Comparison of ENCODE assay signal across 15 cellular contexts in the genomic region with DNA sequence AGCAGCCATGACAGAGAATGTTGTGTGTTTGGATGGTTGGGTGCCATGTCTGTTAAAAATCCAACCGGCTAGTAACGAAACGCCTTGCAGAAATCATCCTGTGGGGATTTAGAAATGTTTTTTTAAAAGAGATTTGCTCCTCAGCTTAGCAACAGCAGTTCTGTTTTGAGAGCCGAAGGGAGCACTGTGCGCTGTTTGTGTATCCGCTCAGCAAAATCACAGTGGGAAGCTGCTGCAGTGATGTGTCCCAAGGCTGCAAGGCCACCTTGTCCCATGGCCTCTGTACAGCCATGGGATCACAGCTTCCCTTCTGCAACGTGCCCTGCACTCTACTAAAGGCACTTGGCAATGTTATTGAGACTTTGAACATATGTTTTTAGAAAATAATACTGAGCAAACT. TPM values are rescaled to one million over a fixed set of nuclear protein-coding genes. Genes with fewer than 3 reads are reported as not detected.
DNase-seq lines count a peak whose midpoint lies in the region; ATAC-seq and TF ChIP-seq lines count a peak whose summit lies in the region.
"Had no signal": no experiment of that assay in that cellular context is flagged by ENCODE, and none has a peak within 500 bp of the region (broad histone marks: within the 10 kb centered on the region; RNA-seq: fewer than 3 reads in every experiment).

No MANE protein-coding gene starts in this region.

- TF ChIP-seq CTCF in SK-N-SH (IDR thresholded peaks at IDR 0.05) (no peak), gastroesophageal sphincter (IDR thresholded peaks at IDR 0.05) (no peak), ovary (IDR thresholded peaks at IDR 0.05) (no peak)

- 82% methylated on average over 6 of the region's 7 CpGs for WGBS in SK-N-SH (ENCODE audit: low lambda C conversion rate)
- 25 to 28% methylated on average over 4 to 6 of the region's 7 CpGs for WGBS in gastroesophageal sphincter (ENCODE audit: low coverage in 1 of 2), 2 donors
- 14 to 15% (median 14%) methylated on average over 7 of the region's 7 CpGs for WGBS in ovary, 3 donors
- whole genome bisulfite sequencing in aorta, 2 donors: 13 to 20% methylated on average over 7 of the region's 7 CpGs

- DNase-seq in SK-N-SH: no peak
- DNase-seq in ovary: no peak
- DNase-seq in aorta: no peak
- DNase-seq in NCI-H345 treated with DMSO at 0.1 percent for 48 hours (lab: John Stamatoyannopoulos, UW; ENCODE audit: unreplicated experiment): no peak
- no peak for DNase-seq in DMS79 (lab: John Stamatoyannopoulos, UW)
- no peak for DNase-seq in ecto neural progenitor cell (ENCODE audit: low spot score)
- DNase-seq: 8988T, DMS79 treated with DMSO at 0.1 percent for 48 hours, immature natural killer cell, NCI-H345 had no signal

- ATAC-seq in SK-N-SH treated with all-trans-retinoic acid at 6 μM for 48 hours (no peak), gastroesophageal sphincter (no peak), aorta (ENCODE audit: low FRiP score) (no peak)
- ATAC-seq: stimulated activated effector memory CD8-positive, alpha-beta T cell treated with anti-CD3 and anti-CD28 coated beads, Interleukin-12 subunit alpha, Interleukin-12 subunit beta, amount 100 ng/mL, for 72 hours had no signal

- no peak overlapping the region for H3K4me3 ChIP-seq in SK-N-SH (ENCODE audit: low read depth in 2 of 2, low read length in 1 of 2)
- H3K4me3 ChIP-seq in gastroesophageal sphincter: peak overlapping the region; percentile 31 to 44
- peak overlapping the region; percentile 18 for H3K4me3 ChIP-seq in ovary
- H3K4me3 ChIP-seq in aorta (ENCODE audit: low read length in 2 of 2): peak overlapping the region in 1 of 2 donors; percentile 55

- CTCF ChIA-PET in SK-N-SH (lab: Yijun Ruan, JAX): interaction anchor here (0.7 kb wide), 1 partner anchor 86 kb away, joined by 3 read pairs; no protein-coding TSS in a partner anchor

- H3F3A ChIP-seq in SK-N-SH (replicated peaks; ENCODE audit: insufficient read depth): peaks cover 68% of the 10 kb centered on the region

- no peaks in the 10 kb centered on the region for H3K9me3 ChIP-seq in SK-N-SH
- no peaks in the 10 kb centered on the region for H3K9me3 ChIP-seq in gastroesophageal sphincter
- H3K9me3 ChIP-seq in ovary: no peaks in the 10 kb centered on the region
- H3K9me3 ChIP-seq in aorta (ENCODE audit: control insufficient read depth, low read length): no peaks in the 10 kb centered on the region

- no peaks in the 10 kb centered on the region for H3K9me2 ChIP-seq in SK-N-SH

- peaks cover 100% of the 10 kb centered on the region for H3K79me2 ChIP-seq in SK-N-SH (ENCODE audit: insufficient read depth)

- TF ChIP-seq EP300 in SK-N-SH (IDR thresholded peaks at IDR 0.05; ENCODE audit: borderline replicate concordance in 1 of 2, low read depth in 1 of 2, low read length in 1 of 2) (no peak), gastroesophageal sphincter (IDR thresholded peaks at IDR 0.05) (no peak), ovary (IDR thresholded peaks at IDR 0.05) (no peak)

- H3K27me3 ChIP-seq in SK-N-SH (ENCODE audit: insufficient read depth) (no peaks in the 10 kb centered on the region), gastroesophageal sphincter (no peaks in the 10 kb centered on the region), ovary (no peaks in the 10 kb centered on the region), aorta (ENCODE audit: control insufficient read depth in 1 of 2, insufficient read depth in 2 of 2, low read length in 1 of 2) (no peaks in the 10 kb centered on the region)

- H4K20me1 ChIP-seq in SK-N-SH (ENCODE audit: insufficient read depth): peaks cover 37% of the 10 kb centered on the region

- POLR2A ChIA-PET in SK-N-SH (lab: Yijun Ruan, JAX): no interaction called here

- TF ChIP-seq POLR2A in gastroesophageal sphincter (IDR thresholded peaks at IDR 0.05) (no peak), ovary (IDR thresholded peaks at IDR 0.05) (no peak)

- no peak for TF ChIP-seq RAD21 in SK-N-SH (IDR thresholded peaks at IDR 0.05; ENCODE audit: low read length)

- no peak overlapping the region for H3K9ac ChIP-seq in SK-N-SH

- H3K4me1 ChIP-seq in SK-N-SH (ENCODE audit: control insufficient read depth in 1 of 2, insufficient read depth in 2 of 2, low read depth in 1 of 2, low read length in 1 of 2) (peaks cover 52 to 90% of the 10 kb centered on the region in 2 experiments), gastroesophageal sphincter (peaks cover 15 to 98% (median 48%) of the 10 kb centered on the region in 3 donors), ovary (ENCODE audit: insufficient read depth) (peaks cover 33% of the 10 kb centered on the region), aorta (ENCODE audit: control insufficient read depth in 1 of 2, insufficient read depth in 2 of 2, low read length in 2 of 2) (peaks cover 5 to 10% of the 10 kb centered on the region in 2 donors)

- H3K27ac ChIP-seq in SK-N-SH (ENCODE audit: low read depth in 2 of 2, low read length in 1 of 2) (peak overlapping the region; percentile 74 to 94), gastroesophageal sphincter (peak overlapping the region; percentile 93 to 100 (median 97)), ovary (peak overlapping the region; percentile 9 to 76), aorta (ENCODE audit: low read depth in 1 of 2, low read length in 2 of 2) (peak overlapping the region; percentile 93 to 96)
- H3K27ac ChIP-seq: HL-60, VCaP had no signal

- H2AFZ ChIP-seq in SK-N-SH (ENCODE audit: low read depth): no peak overlapping the region

- intact Hi-C loops in ovary (cut with DNase I) (no loop called here), aorta (cut with DNase I) (loop anchor here in 1 of 2 donors (2.0 to 5.0 kb wide), 2 partner anchors 33 to 39 kb away; no protein-coding TSS in a partner anchor)

- H3K36me3 ChIP-seq in SK-N-SH (replicated peaks in 1 of 2; ENCODE audit: control insufficient read depth in 1 of 2, insufficient read depth in 2 of 2, low read length in 1 of 2) (no peaks in the 10 kb centered on the region), gastroesophageal sphincter (no peaks in the 10 kb centered on the region), ovary (no peaks in the 10 kb centered on the region), aorta (ENCODE audit: control insufficient read depth in 1 of 2, insufficient read depth in 2 of 2, low read length in 1 of 2) (no peaks in the 10 kb centered on the region)

- H3K4me2 ChIP-seq in SK-N-SH: peak overlapping the region; percentile 75

TF ChIP-seq in SK-N-SH, 30 proteins besides CTCF, POLR2A, EP300 and RAD21 (continues in another document):
- TF ChIP-seq SMC3 (IDR thresholded peaks at IDR 0.05; ENCODE audit: low read depth, low read length): no peak
- TF ChIP-seq NFIC (IDR thresholded peaks at IDR 0.05; ENCODE audit: borderline replicate concordance): no peak
- TF ChIP-seq FOXJ3 (CRISPR knock-in tag; IDR thresholded peaks at IDR 0.05): no peak
- TF ChIP-seq RCOR1 (IDR thresholded peaks at IDR 0.05; ENCODE audit: low read length): no peak
- no peak for TF ChIP-seq GABPA (IDR thresholded peaks at IDR 0.05; ENCODE audit: low read depth)
- no peak for TF ChIP-seq YY1 (IDR thresholded peaks at IDR 0.05; ENCODE audit: low read depth)
- TF ChIP-seq EZH2phosphoT487 (IDR thresholded peaks at IDR 0.05; ENCODE audit: borderline replicate concordance, low read depth): no peak
- no peak for TF ChIP-seq MXI1 (IDR thresholded peaks at IDR 0.05; ENCODE audit: low read depth, low read length)

TF ChIP-seq in SK-N-SH treated with all-trans-retinoic acid at 6 μM for 48 hours, 23 proteins besides CTCF, POLR2A, EP300 and RAD21 (continues in another document):
- TF ChIP-seq ZFP3 (CRISPR knock-in tag; IDR thresholded peaks at IDR 0.05) (no peak), ZNF565 (CRISPR knock-in tag; conservative IDR thresholded peaks at IDR 0.05; ENCODE audit: low read depth) (no peak), ISL1 (CRISPR knock-in tag; IDR thresholded peaks at IDR 0.05) (no peak), ZC3H10 (CRISPR knock-in tag; IDR thresholded peaks at IDR 0.05) (no peak), OSR1 (CRISPR knock-in tag; IDR thresholded peaks at IDR 0.05) (no peak), ZFP30 (CRISPR knock-in tag; IDR thresholded peaks at IDR 0.05) (no peak)
- TF ChIP-seq, protein P1, sequence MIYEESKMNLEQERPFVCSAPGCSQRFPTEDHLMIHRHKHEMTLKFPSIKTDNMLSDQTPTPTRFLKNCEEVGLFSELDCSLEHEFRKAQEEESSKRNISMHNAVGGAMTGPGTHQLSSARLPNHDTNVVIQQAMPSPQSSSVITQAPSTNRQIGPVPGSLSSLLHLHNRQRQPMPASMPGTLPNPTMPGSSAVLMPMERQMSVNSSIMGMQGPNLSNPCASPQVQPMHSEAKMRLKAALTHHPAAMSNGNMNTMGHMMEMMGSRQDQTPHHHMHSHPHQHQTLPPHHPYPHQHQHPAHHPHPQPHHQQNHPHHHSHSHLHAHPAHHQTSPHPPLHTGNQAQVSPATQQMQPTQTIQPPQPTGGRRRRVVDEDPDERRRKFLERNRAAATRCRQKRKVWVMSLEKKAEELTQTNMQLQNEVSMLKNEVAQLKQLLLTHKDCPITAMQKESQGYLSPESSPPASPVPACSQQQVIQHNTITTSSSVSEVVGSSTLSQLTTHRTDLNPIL (CRISPR knock-in tag; IDR thresholded peaks at IDR 0.05; ENCODE audit: low read depth): no peak
- TF ChIP-seq, protein P2, sequence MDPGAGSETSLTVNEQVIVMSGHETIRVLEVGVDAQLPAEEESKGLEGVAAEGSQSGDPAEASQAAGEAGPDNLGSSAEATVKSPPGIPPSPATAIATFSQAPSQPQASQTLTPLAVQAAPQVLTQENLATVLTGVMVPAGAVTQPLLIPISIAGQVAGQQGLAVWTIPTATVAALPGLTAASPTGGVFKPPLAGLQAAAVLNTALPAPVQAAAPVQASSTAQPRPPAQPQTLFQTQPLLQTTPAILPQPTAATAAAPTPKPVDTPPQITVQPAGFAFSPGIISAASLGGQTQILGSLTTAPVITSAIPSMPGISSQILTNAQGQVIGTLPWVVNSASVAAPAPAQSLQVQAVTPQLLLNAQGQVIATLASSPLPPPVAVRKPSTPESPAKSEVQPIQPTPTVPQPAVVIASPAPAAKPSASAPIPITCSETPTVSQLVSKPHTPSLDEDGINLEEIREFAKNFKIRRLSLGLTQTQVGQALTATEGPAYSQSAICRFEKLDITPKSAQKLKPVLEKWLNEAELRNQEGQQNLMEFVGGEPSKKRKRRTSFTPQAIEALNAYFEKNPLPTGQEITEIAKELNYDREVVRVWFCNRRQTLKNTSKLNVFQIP (CRISPR knock-in tag; IDR thresholded peaks at IDR 0.05; ENCODE audit: borderline replicate concordance, low read depth): no peak

RNA-seq across cellular contexts. Expression of a gene that starts 40.9 kb away (rescaled TPM):
- polyA plus RNA-seq in SK-N-SH (2012; rRNA removed) (225 and 229 TPM in 2 replicates), ovary (10 to 100 TPM; 58.4 to 67.1 TPM), aorta (10 to 100 TPM; 22.0 to 36.7 TPM)
- 101 and 117 TPM in 2 replicates for polyA plus RNA-seq in SK-N-SH (2012; cell fraction: cytosol; rRNA removed)
- polyA plus RNA-seq in SK-N-SH (2012; cell fraction: nucleus; rRNA removed): 1,118 and 1,202 TPM in 2 replicates
- total RNA-seq in gastroesophageal sphincter (100 to 1,000 TPM in 3 of 4 donors, 10 to 100 TPM in 1; 69.2 to 257 (median 172) TPM), ovary (100 to 1,000 TPM in 5 of 7 donors, 10 to 100 TPM in 2; 93.3 to 268 (median 132) TPM), aorta (100 to 1,000 TPM; 346 to 374 TPM)

Comparison
In these comparisons a context has a peak if more than half of its experiments do, and no peak if none do; other contexts are left out.
1. H3K27ac ChIP-seq: peak in every context shown above with its lines; median percentile 97 in gastroesophageal sphincter; 94 in aorta; 84 in SK-N-SH; 42 in ovary.
2. H3K4me3 ChIP-seq: peak in gastroesophageal sphincter (2 of 2) and ovary (single experiment); none in SK-N-SH (0 of 2).